In genomic region chr1:31425301-31426081, GRCh38 we compare ENCODE assay signal across 20 cellular contexts. TPM values are rescaled to one million over a fixed set of nuclear protein-coding genes. Genes with fewer than 3 reads are reported as not detected.
DNase-seq lines count a peak whose midpoint lies in the region; ATAC-seq and TF ChIP-seq lines count a peak whose summit lies in the region.
"Had no signal": no experiment of that assay in that cellular context is flagged by ENCODE, and none has a peak within 500 bp of the region (broad histone marks: within the 10 kb centered on the region; RNA-seq: fewer than 3 reads in every experiment).

No MANE protein-coding gene starts in this region.

- no peak overlapping the region for H3K14ac ChIP-seq in H9 (ENCODE audit: insufficient read depth, low read length)

- no peaks in the 10 kb centered on the region for H3K27me3 Mint-ChIP-seq in H9 (ENCODE audit: low read depth)

- no peaks in the 10 kb centered on the region; the same call in 1 of the 2 replicates for H3K36me3 ChIP-seq in BLaER1
- H3K36me3 ChIP-seq in OCI-LY7 (ENCODE audit: insufficient read depth, low read length): no peaks in the 10 kb centered on the region
- H3K36me3 ChIP-seq in esophagus squamous epithelium: peaks cover 0 to 50% (median 0%) of the 10 kb centered on the region in 3 donors
- H3K36me3 ChIP-seq in osteoblast (ENCODE audit: insufficient read depth, low read length): peaks cover 42% of the 10 kb centered on the region
- H3K36me3 ChIP-seq: BE2C had no signal

- H3K4me1 ChIP-seq in BLaER1 (peaks cover 71% of the 10 kb centered on the region), OCI-LY7 (ENCODE audit: insufficient read depth, low read length, poor library complexity, severe bottlenecking) (peaks cover 30% of the 10 kb centered on the region), esophagus squamous epithelium (peaks cover 6 to 30% (median 7%) of the 10 kb centered on the region in 3 donors), osteoblast (ENCODE audit: insufficient read depth, low read length) (peaks cover 10% of the 10 kb centered on the region), H9 (ENCODE audit: insufficient read depth, low read length) (no peaks in the 10 kb centered on the region)
- H3K4me1 ChIP-seq: BE2C had no signal

- H2BK20ac ChIP-seq in H9 (ENCODE audit: low read depth, low read length, poor library complexity, severe bottlenecking): no peak overlapping the region

- H3K4me3 ChIP-seq in BLaER1 (no peak overlapping the region), OCI-LY7 (ENCODE audit: low read depth, low read length, poor library complexity, severe bottlenecking) (no peak overlapping the region), esophagus squamous epithelium (no peak overlapping the region), osteoblast (ENCODE audit: insufficient read depth, low read length) (no peak overlapping the region)
- H3K4me3 ChIP-seq: GM23338, MG63, SK-N-MC had no signal

- peak overlapping the region in 1 of 3 experiments; percentile 62; a peak in 2 of 7 replicates for H3K27ac Mint-ChIP-seq in H9
- H3K27ac Mint-ChIP-seq: CD8-positive, alpha-beta T cell; GM23338 had no signal

- DNase-seq in OCI-LY7 (ENCODE audit: low spot score) (no peak), esophagus squamous epithelium (lab: John Stamatoyannopoulos, UW) (no peak), osteoblast (ENCODE audit: insufficient read length, low spot score, missing footprints) (peak; percentile 51), H9 (no peak), DMS 273 (lab: John Stamatoyannopoulos, UW; ENCODE audit: unreplicated experiment) (no peak)
- DNase-seq: BE2C; CD8-positive, alpha-beta T cell; DMS79 treated with DMSO at 0.1 percent for 48 hours; GDM1; MG63; NCI-H1092; NCI-H146; NCI-H2081; NCI-H510A; NCI-H774; Right ventricle myocardium superior had no signal

- H2BK12ac ChIP-seq in H9 (ENCODE audit: insufficient read length, low read depth, low read length): no peak overlapping the region

- no peak overlapping the region for H3K4ac ChIP-seq in H9 (ENCODE audit: low read depth, low read length)

- POLR2A ChIA-PET in OCI-LY7 (lab: Charles Lee): no interaction called here

- H3T11ph ChIP-seq in H9 (ENCODE audit: low read length): no peak overlapping the region

- peak overlapping the region; percentile 67; the same call in 1 of the 2 replicates for H3K9ac ChIP-seq in BLaER1
- no peak overlapping the region for H3K9ac ChIP-seq in H9 (ENCODE audit: extremely low read depth, insufficient read length, low read length)

- H3K9me3 Mint-ChIP-seq in H9: no peaks in the 10 kb centered on the region
- H3K9me3 Mint-ChIP-seq: CD8-positive, alpha-beta T cell; GM23338 had no signal

- H3K79me2 ChIP-seq in OCI-LY7 (ENCODE audit: insufficient read depth, low read depth, low read length) (no peaks in the 10 kb centered on the region), osteoblast (ENCODE audit: insufficient read depth, low read length) (peaks cover 42% of the 10 kb centered on the region), H9 (ENCODE audit: insufficient read depth, low read length) (no peaks in the 10 kb centered on the region)

- no TSS peak for BruUV-seq in OCI-LY7 (replicated peaks; lab: Mats Ljungman, UMichigan)

- no peak overlapping the region for H3K56ac ChIP-seq in H9 (ENCODE audit: insufficient read length, low read depth, low read length)

- no peak overlapping the region for H2BK15ac ChIP-seq in H9 (ENCODE audit: low read depth, low read length)

- peak overlapping the region; percentile 95 for H3K4me2 ChIP-seq in BLaER1
- peak overlapping the region; percentile 81; the same call in 1 of the 2 replicates for H3K4me2 ChIP-seq in OCI-LY7 (ENCODE audit: low read length)
- H3K4me2 ChIP-seq in osteoblast (ENCODE audit: insufficient read depth, low read length): no peak overlapping the region
- H3K4me2 ChIP-seq in H9 (ENCODE audit: insufficient read depth, insufficient read length, low read length): no peak overlapping the region
- H3K4me2 ChIP-seq: GM23338 had no signal

- no peak overlapping the region for H2BK120ac ChIP-seq in H9 (ENCODE audit: low read depth, low read length, poor library complexity, severe bottlenecking)

- H4K20me1 ChIP-seq in BLaER1: no peaks in the 10 kb centered on the region
- H4K20me1 ChIP-seq in OCI-LY7 (ENCODE audit: insufficient read depth, low read length): no peaks in the 10 kb centered on the region
- H4K20me1 ChIP-seq in osteoblast (ENCODE audit: insufficient read depth, low read length): peaks cover 33% of the 10 kb centered on the region
- H4K20me1 ChIP-seq in H9 (ENCODE audit: control insufficient read depth, insufficient read depth, insufficient read length): no peaks in the 10 kb centered on the region

- CTCF ChIA-PET in OCI-LY7 (lab: Charles Lee; ENCODE audit: unreplicated experiment): interaction anchor here (0.5 kb wide), 1 partner anchor 129 kb away, joined by 3 read pairs; the partner anchor contains the start of genes SNRNP40 and ZCCHC17

- no peak overlapping the region for H4K91ac ChIP-seq in H9 (ENCODE audit: insufficient read length, low read depth, low read length)

- no peaks in the 10 kb centered on the region for H3K9me2 ChIP-seq in OCI-LY7 (ENCODE audit: insufficient read depth, low read length)

- 71 to 72% methylated on average over 6 to 14 of the region's 28 CpGs for WGBS in esophagus squamous epithelium, 2 donors
- no CpG with 5 or more reads among the region's 28 CpGs for WGBS in H9 (ENCODE audit: extremely low coverage, insufficient read length, low lambda C conversion rate)

- H3K4me1 Mint-ChIP-seq in H9: peaks cover 10 to 15% of the 10 kb centered on the region in 2 experiments

- no peak overlapping the region for H3K4me3 Mint-ChIP-seq in H9
- H3K4me3 Mint-ChIP-seq: CD8-positive, alpha-beta T cell; GM23338 had no signal

- H4K8ac ChIP-seq in H9 (replicated peaks; ENCODE audit: insufficient read length, low read depth, low read length): no peak overlapping the region

- H3K18ac ChIP-seq in H9 (ENCODE audit: insufficient read length, low read depth, low read length): no peak overlapping the region

- peaks cover 0 to 21% (median 3%) of the 10 kb centered on the region in 3 experiments; a peak in 5 of 7 replicates for H3K36me3 Mint-ChIP-seq in H9 (ENCODE audit: insufficient read depth in 1 of 3, low read depth in 3 of 3)
- H3K36me3 Mint-ChIP-seq: CD8-positive, alpha-beta T cell had no signal

- no peak overlapping the region for H2BK5ac ChIP-seq in H9 (ENCODE audit: insufficient read length, low read length)

- H3K23ac ChIP-seq in H9 (ENCODE audit: insufficient read length, low read depth, low read length): no peak overlapping the region

- H3K27ac ChIP-seq in BLaER1: peak overlapping the region; percentile 87
- H3K27ac ChIP-seq in OCI-LY7 (ENCODE audit: low read depth, low read length, poor library complexity, severe bottlenecking): no peak overlapping the region
- peak overlapping the region; percentile 36 to 77 (median 60) for H3K27ac ChIP-seq in esophagus squamous epithelium
- no peak overlapping the region for H3K27ac ChIP-seq in osteoblast (ENCODE audit: low read depth, low read length)
- no peak overlapping the region for H3K27ac ChIP-seq in H9 (ENCODE audit: insufficient read length, low read depth, low read length)
- H3K27ac ChIP-seq: SK-N-MC had no signal

- no peaks in the 10 kb centered on the region for H3K79me1 ChIP-seq in H9 (ENCODE audit: insufficient read depth, low read depth, low read length, poor library complexity, severe bottlenecking)

- no peaks in the 10 kb centered on the region for H3K9me3 ChIP-seq in BLaER1
- H3K9me3 ChIP-seq in OCI-LY7 (ENCODE audit: low read length): no peaks in the 10 kb centered on the region
- H3K9me3 ChIP-seq in esophagus squamous epithelium: no peaks in the 10 kb centered on the region
- no peaks in the 10 kb centered on the region for H3K9me3 ChIP-seq in osteoblast (ENCODE audit: low read depth, low read length)
- no peaks in the 10 kb centered on the region for H3K9me3 ChIP-seq in H9 (ENCODE audit: control insufficient read depth, low read depth, low read length)
- H3K9me3 ChIP-seq: BE2C, MG63 had no signal

- no peak overlapping the region for H2AK5ac ChIP-seq in H9 (ENCODE audit: insufficient read length, low read length)

- no peak overlapping the region for H4K5ac ChIP-seq in H9 (ENCODE audit: insufficient read length, low read depth, low read length)

- no peak for TF ChIP-seq POLR2A in esophagus squamous epithelium (IDR thresholded peaks at IDR 0.05)

- no peak for ATAC-seq in GM21717 (IDR thresholded peaks at IDR 0.05; ENCODE audit: unreplicated experiment)
- ATAC-seq: CD8-positive, alpha-beta T cell; GM23338 had no signal

- TF ChIP-seq CTCF in OCI-LY7 (conservative IDR thresholded peaks at IDR 0.05; ENCODE audit: low read length) (0 out of 2 replicates have a peak, but pooled peaks have one; percentile 16), esophagus squamous epithelium (IDR thresholded peaks at IDR 0.05) (no peak), osteoblast (IDR thresholded peaks at IDR 0.05; ENCODE audit: extremely low read depth, low read depth, low read length) (no peak), H9 (conservative IDR thresholded peaks at IDR 0.05) (no peak)

- H3K23me2 ChIP-seq in H9 (ENCODE audit: insufficient read length, low read depth, low read length, poor library complexity, severe bottlenecking): no peaks in the 10 kb centered on the region

- no peaks in the 10 kb centered on the region for H3K27me3 ChIP-seq in BLaER1
- peaks cover 0 to 4% (median 0%) of the 10 kb centered on the region in 4 donors for H3K27me3 ChIP-seq in esophagus squamous epithelium
- no peaks in the 10 kb centered on the region for H3K27me3 ChIP-seq in osteoblast (ENCODE audit: insufficient read depth, low read length)
- no peaks in the 10 kb centered on the region for H3K27me3 ChIP-seq in H9 (ENCODE audit: insufficient read depth, low read length)
- H3K27me3 ChIP-seq: BE2C, MG63 had no signal

- H2AFZ ChIP-seq in OCI-LY7 (ENCODE audit: low read length) (no peak overlapping the region), osteoblast (ENCODE audit: low read length) (no peak overlapping the region), H9 (ENCODE audit: low read length) (no peak overlapping the region)
- H2AFZ ChIP-seq: GM23338 had no signal

- intact Hi-C loops in OCI-LY7 (cut with micrococcal nuclease; ENCODE audit: unreplicated experiment): no loop called here
- intact Hi-C loops in esophagus squamous epithelium (cut with DNase I): loop anchor here (10.0 kb wide), 1 partner anchor 119 kb away; no protein-coding TSS in a partner anchor

RNA-seq across cellular contexts. Expression of gene SERINC2, which starts 12.5 kb away (rescaled TPM):
- 0.82 and 3.5 TPM in 2 replicates for total RNA-seq in OCI-LY7 (2014; rRNA removed; shearing (Covaris generic))
- total RNA-seq in OCI-LY7 (2022) (8.6 and 11.1 TPM in 2 replicates), esophagus squamous epithelium (100 to 1,000 TPM in 1 of 4 donors, 10 to 100 TPM in 3; 29.6 to 108 (median 79.2) TPM), osteoblast (10.9 and 22.4 TPM in 2 replicates), H9 (2021) (14.1 and 14.7 TPM in 2 replicates)
- total RNA-seq: CD8-positive, alpha-beta T cell had no signal

RNA-seq across cellular contexts. Expression of gene FABP3, which starts 52.6 kb away (rescaled TPM):
- not detected in 2 replicates for total RNA-seq in OCI-LY7 (2014; rRNA removed; shearing (Covaris generic))
- total RNA-seq in OCI-LY7 (2022) (not detected in 2 replicates), esophagus squamous epithelium (1 to 10 TPM in 1 of 4 donors, under 1 TPM in 1, not detected in 2; 0.57 to 7.6 TPM), osteoblast (28.6 and 38.0 TPM in 2 replicates), H9 (2021) (9.0 and 10.2 TPM in 2 replicates)
- total RNA-seq: CD8-positive, alpha-beta T cell had no signal

Comparison
In these comparisons a context has a peak if more than half of its experiments do, and no peak if none do; other contexts are left out.
1. H3K27ac ChIP-seq: peak in BLaER1 (single experiment) and esophagus squamous epithelium (4 of 4); none in OCI-LY7 (single experiment), osteoblast (single experiment) and H9 (single experiment).
2. H3K4me2 ChIP-seq: peak in BLaER1 (single experiment) and OCI-LY7 (single experiment); none in osteoblast (single experiment) and H9 (single experiment).